In the genomic region with DNA sequence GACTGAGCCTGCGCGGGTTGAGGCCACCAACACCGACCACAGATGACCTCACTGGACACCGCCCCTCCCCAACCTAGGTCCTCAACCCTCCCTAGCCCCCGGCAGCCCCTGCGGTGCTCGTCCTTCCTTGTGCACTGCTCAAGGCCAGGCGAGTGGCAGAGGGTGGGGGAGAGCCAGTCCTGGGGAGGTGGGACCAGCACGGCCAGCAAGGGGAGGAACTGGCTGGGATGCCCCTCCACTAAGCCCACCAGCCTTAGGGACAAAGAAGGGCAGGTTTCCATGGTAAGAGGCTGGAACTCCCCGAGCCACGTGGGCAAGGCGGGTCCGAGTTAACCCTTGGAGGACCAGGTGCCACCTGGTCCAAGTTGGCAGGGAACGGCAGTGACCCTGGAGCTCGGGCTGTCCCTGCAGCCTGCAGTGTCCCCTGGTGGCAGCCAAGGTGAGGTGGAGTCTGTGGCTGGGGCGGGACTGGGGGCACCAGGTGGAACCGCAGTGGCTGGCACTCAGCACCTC, we compare ENCODE assay signal across 8 cellular contexts. TPM values are rescaled to one million over a fixed set of nuclear protein-coding genes. Genes with fewer than 3 reads are reported as not detected.
DNase-seq lines count a peak whose midpoint lies in the region; ATAC-seq, FAIRE-seq and TF ChIP-seq lines count a peak whose summit lies in the region.

No MANE protein-coding gene starts in this region.

- H2BK5ac ChIP-seq in H1 (ENCODE audit: low read depth, low read length): peak overlapping the region; percentile 45; the same call in 1 of the 2 replicates

- no peak overlapping the region for H3K27ac Mint-ChIP-seq in CD4-positive, CD25-positive, alpha-beta regulatory T cell
- no peak overlapping the region for H3K27ac Mint-ChIP-seq in neural progenitor cell

- peak overlapping the region; percentile 52 for H4K91ac ChIP-seq in H1 (replicated peaks; ENCODE audit: insufficient read length, low read length)

- peak overlapping the region; percentile 79 for H3K18ac ChIP-seq in H1 (ENCODE audit: extremely low read depth, low read length)

- H3K9me3 Mint-ChIP-seq in CD4-positive, CD25-positive, alpha-beta regulatory T cell: no peaks in the 10 kb centered on the region
- peaks cover 2% of the 10 kb centered on the region for H3K9me3 Mint-ChIP-seq in neural progenitor cell

- H2BK20ac ChIP-seq in H1 (ENCODE audit: low read length): no peak overlapping the region

- peaks cover 12% of the 10 kb centered on the region; the same call in 1 of the 2 replicates for H3K23me2 ChIP-seq in H1 (ENCODE audit: low read depth, low read length)

- H2BK12ac ChIP-seq in H1 (ENCODE audit: low read depth, low read length): peak overlapping the region; percentile 28; the same call in 1 of the 2 replicates

- TF ChIP-seq EP300 in SK-N-SH (IDR thresholded peaks at IDR 0.05; ENCODE audit: borderline replicate concordance in 1 of 2, low read depth in 1 of 2, low read length in 1 of 2) (no peak), H1 (IDR thresholded peaks at IDR 0.05; ENCODE audit: borderline replicate concordance in 1 of 2, low read depth in 2 of 2, low read length in 2 of 2) (no peak)

- CTCF ChIA-PET in SK-N-SH (lab: Yijun Ruan, JAX): interaction anchor here (0.6 to 4.2 kb wide), 25 partner anchors 8 to 568 kb away, joined by 3 to 39 read pairs (median 4); partner anchors contain the start of genes ACTG1, FAAP100 and FSCN2
- CTCF ChIA-PET in H1 (lab: Charles Lee; ENCODE audit: partially characterized antibody): interaction anchor here (0.6 to 3.6 kb wide), 17 partner anchors 9 to 326 kb away, joined by 3 to 33 read pairs (median 5); partner anchors contain the start of gene FSCN2

- H3K9ac ChIP-seq in SK-N-SH (no peak overlapping the region), H1 (replicated peaks in 1 of 4; ENCODE audit: extremely low read depth in 1 of 4, low read depth in 3 of 4, low read length in 3 of 4) (no peak overlapping the region), neural progenitor cell (no peak overlapping the region)

- no peak overlapping the region for H3K14ac ChIP-seq in H1 (ENCODE audit: insufficient read length)

- POLR2A ChIA-PET in SK-N-SH (lab: Yijun Ruan, JAX): interaction anchor here (1.0 kb wide), 2 partner anchors 14 to 31 kb away, joined by 3 read pairs; no protein-coding TSS in a partner anchor
- POLR2A ChIA-PET in H1 (lab: Charles Lee; ENCODE audit: partially characterized antibody): interaction anchor here (0.6 to 5.9 kb wide), 15 partner anchors 9 to 279 kb away, joined by 3 to 125 read pairs (median 5); partner anchors contain the start of genes ACTG1, BAHCC1, FAAP100 and FSCN2

- TF ChIP-seq RAD21 in SK-N-SH (IDR thresholded peaks at IDR 0.05; ENCODE audit: low read length): peak; percentile 80
- peak; percentile 86 to 91 for TF ChIP-seq RAD21 in H1 (IDR thresholded peaks at IDR 0.05 in 1 of 2, conservative IDR thresholded peaks at IDR 0.05 in 1 of 2; ENCODE audit: low read depth in 2 of 2, low read length in 2 of 2)

- peaks cover 9% of the 10 kb centered on the region for H3K36me3 Mint-ChIP-seq in CD4-positive, CD25-positive, alpha-beta regulatory T cell
- H3K36me3 Mint-ChIP-seq in neural progenitor cell: peaks cover 5% of the 10 kb centered on the region

- H3K4ac ChIP-seq in H1 (replicated peaks; ENCODE audit: insufficient read length, low read depth, low read length): peak overlapping the region; percentile 46

- no peak overlapping the region for H2AK5ac ChIP-seq in H1 (ENCODE audit: low read depth, low read length)

- H3K79me2 ChIP-seq in SK-N-SH (ENCODE audit: insufficient read depth) (no peaks in the 10 kb centered on the region), H1 (ENCODE audit: control insufficient read depth in 1 of 2, insufficient read depth in 2 of 2, low read length in 2 of 2) (no peaks in the 10 kb centered on the region), neural progenitor cell (ENCODE audit: low read depth) (no peaks in the 10 kb centered on the region)

- no peak overlapping the region for H3K56ac ChIP-seq in H1 (replicated peaks; ENCODE audit: insufficient read length, low read depth, low read length)

- no peak overlapping the region for H2BK120ac ChIP-seq in H1 (replicated peaks; ENCODE audit: low read depth, low read length)

- H3K79me1 ChIP-seq in H1 (ENCODE audit: low read depth, low read length): 0 out of 2 replicates have a peak, but pooled peaks cover 3% of the 10 kb centered on the region

- no peak overlapping the region for H2BK15ac ChIP-seq in H1 (ENCODE audit: low read length)

- DNase-seq in CD4-positive, CD25-positive, alpha-beta regulatory T cell: peak in 1 of 3 donors; percentile 40
- DNase-seq in H7: peak; percentile 96
- peak; percentile 92 for DNase-seq in SK-N-SH
- DNase-seq in H1 (ENCODE audit: low read depth in 1 of 2, low spot score in 2 of 2): peak in 1 of 2 experiments; percentile 86
- DNase-seq in neural progenitor cell (ENCODE audit: low spot score): peak; percentile 70
- DNase-seq in medulla oblongata (ENCODE audit: extremely low spot score): no peak
- DNase-seq in NCI-H446 (lab: John Stamatoyannopoulos, UW): no peak
- DNase-seq in anterior cingulate cortex (lab: John Stamatoyannopoulos, UW): no peak

- H3K27me3 Mint-ChIP-seq in CD4-positive, CD25-positive, alpha-beta regulatory T cell: peaks cover 16% of the 10 kb centered on the region
- H3K27me3 Mint-ChIP-seq in neural progenitor cell (ENCODE audit: insufficient read depth, low read depth): peaks cover 6% of the 10 kb centered on the region

- no peaks in the 10 kb centered on the region for H3K9me2 ChIP-seq in SK-N-SH

- peaks cover 4% of the 10 kb centered on the region for H3K36me3 ChIP-seq in CD4-positive, CD25-positive, alpha-beta regulatory T cell (ENCODE audit: control insufficient read depth, insufficient read depth, low read length)
- H3K36me3 ChIP-seq in H7 (replicated peaks; ENCODE audit: control insufficient read depth, insufficient read depth, low read length) (no peaks in the 10 kb centered on the region; the same call in none of the 2 replicates), SK-N-SH (replicated peaks in 1 of 2; ENCODE audit: control insufficient read depth in 1 of 2, insufficient read depth in 2 of 2, low read length in 1 of 2) (peaks cover 0 to 20% of the 10 kb centered on the region in 2 experiments), H1 (ENCODE audit: control insufficient read depth in 2 of 4, insufficient read depth in 4 of 4, low read length in 3 of 4) (peaks cover 0 to 10% (median 0%) of the 10 kb centered on the region in 4 experiments; a peak in 5 of 8 replicates), neural progenitor cell (no peaks in the 10 kb centered on the region)

- H3F3A ChIP-seq in SK-N-SH (replicated peaks; ENCODE audit: insufficient read depth) (peaks cover 13% of the 10 kb centered on the region), neural progenitor cell (ENCODE audit: low read depth) (no peaks in the 10 kb centered on the region)

- H3K4me2 ChIP-seq in SK-N-SH: no peak overlapping the region
- peak overlapping the region; percentile 57 to 72 for H3K4me2 ChIP-seq in H1 (ENCODE audit: insufficient read depth in 1 of 2, low read depth in 2 of 2, low read length in 2 of 2)
- H3K4me2 ChIP-seq in neural progenitor cell: peak overlapping the region; percentile 61

- peak; percentile 60 for TF ChIP-seq CTCF in SK-N-SH (IDR thresholded peaks at IDR 0.05)
- peak; percentile 91 to 97 (median 94) for TF ChIP-seq CTCF in H1 (IDR thresholded peaks at IDR 0.05; ENCODE audit: control extremely low read depth in 1 of 3, insufficient read depth in 1 of 3, low read depth in 1 of 3, low read length in 3 of 3)
- peak; percentile 65 for TF ChIP-seq CTCF in neural progenitor cell (IDR thresholded peaks at IDR 0.05)

- no peak overlapping the region for H3K27ac ChIP-seq in CD4-positive, CD25-positive, alpha-beta regulatory T cell (ENCODE audit: insufficient read depth, low read length, poor library complexity, severe bottlenecking)
- H3K27ac ChIP-seq in SK-N-SH (ENCODE audit: low read depth in 2 of 2, low read length in 1 of 2): no peak overlapping the region
- no peak overlapping the region for H3K27ac ChIP-seq in H1 (ENCODE audit: low read depth, low read length)
- no peak overlapping the region for H3K27ac ChIP-seq in neural progenitor cell

- peaks cover 11% of the 10 kb centered on the region for H3K4me1 ChIP-seq in CD4-positive, CD25-positive, alpha-beta regulatory T cell (ENCODE audit: control insufficient read depth, insufficient read depth, low read length, poor library complexity, severe bottlenecking)
- H3K4me1 ChIP-seq in SK-N-SH (ENCODE audit: control insufficient read depth in 1 of 2, insufficient read depth in 2 of 2, low read depth in 1 of 2, low read length in 1 of 2) (peaks cover 0 to 35% of the 10 kb centered on the region in 2 experiments; a peak in 1 of 4 replicates), H1 (replicated peaks in 1 of 4; ENCODE audit: control insufficient read depth in 3 of 4, insufficient read depth in 4 of 4, low read length in 3 of 4) (peaks cover 0 to 11% (median 5%) of the 10 kb centered on the region in 4 experiments; a peak in 5 of 7 replicates), neural progenitor cell (peaks cover 3% of the 10 kb centered on the region)

- no peaks in the 10 kb centered on the region for H3K4me1 Mint-ChIP-seq in CD4-positive, CD25-positive, alpha-beta regulatory T cell
- H3K4me1 Mint-ChIP-seq in neural progenitor cell: peaks cover 7% of the 10 kb centered on the region

- peak; percentile 74 for FAIRE-seq in H1 (lab: Jason Lieb, UNC)

- H3K27me3 ChIP-seq in CD4-positive, CD25-positive, alpha-beta regulatory T cell (ENCODE audit: control insufficient read depth, insufficient read depth, low read length): peaks cover 3% of the 10 kb centered on the region
- H3K27me3 ChIP-seq in H7 (ENCODE audit: control insufficient read depth, insufficient read depth, low read length): peaks cover 9% of the 10 kb centered on the region
- H3K27me3 ChIP-seq in SK-N-SH (ENCODE audit: insufficient read depth): no peaks in the 10 kb centered on the region
- peaks cover 8 to 28% (median 24%) of the 10 kb centered on the region in 4 experiments; a peak in 6 of 7 replicates for H3K27me3 ChIP-seq in H1 (replicated peaks in 1 of 4; ENCODE audit: control insufficient read depth in 3 of 4, extremely low read depth in 1 of 4, insufficient read depth in 3 of 4, low read length in 3 of 4)
- peaks cover 53% of the 10 kb centered on the region for H3K27me3 ChIP-seq in neural progenitor cell

- no peak overlapping the region for H3K4me3 Mint-ChIP-seq in CD4-positive, CD25-positive, alpha-beta regulatory T cell
- H3K4me3 Mint-ChIP-seq in neural progenitor cell: no peak overlapping the region

- H4K20me1 ChIP-seq in SK-N-SH (ENCODE audit: insufficient read depth): peaks cover 9% of the 10 kb centered on the region; the same call in 1 of the 2 replicates
- H4K20me1 ChIP-seq in H1 (replicated peaks in 1 of 2; ENCODE audit: control insufficient read depth in 1 of 2, insufficient read depth in 2 of 2, low read length in 2 of 2): peaks cover 2 to 6% of the 10 kb centered on the region in 2 experiments
- peaks cover 17% of the 10 kb centered on the region for H4K20me1 ChIP-seq in neural progenitor cell (ENCODE audit: low read depth)

- H3K9me3 ChIP-seq in CD4-positive, CD25-positive, alpha-beta regulatory T cell (ENCODE audit: control insufficient read depth in 2 of 2, low read length in 2 of 2): no peaks in the 10 kb centered on the region
- H3K9me3 ChIP-seq in SK-N-SH (no peaks in the 10 kb centered on the region), H1 (ENCODE audit: insufficient read depth in 2 of 2, low read depth in 1 of 2, low read length in 1 of 2) (peaks cover 0 to 1% of the 10 kb centered on the region in 2 experiments; a peak in 1 of 4 replicates), neural progenitor cell (ENCODE audit: low read depth) (no peaks in the 10 kb centered on the region)

- H4K8ac ChIP-seq in H1 (ENCODE audit: extremely low read depth, insufficient read depth, low read length): no peak overlapping the region

- H2AFZ ChIP-seq in SK-N-SH (ENCODE audit: low read depth): no peak overlapping the region
- H2AFZ ChIP-seq in H1 (ENCODE audit: low read length): peak overlapping the region; percentile 41; the same call in 1 of the 2 replicates
- no peak overlapping the region for H2AFZ ChIP-seq in neural progenitor cell (replicated peaks)

- no peak overlapping the region for H3K4me3 ChIP-seq in CD4-positive, CD25-positive, alpha-beta regulatory T cell (ENCODE audit: low read depth, low read length)
- H3K4me3 ChIP-seq in H7 (ENCODE audit: insufficient read depth, low read depth, low read length) (peak overlapping the region; percentile 20; the same call in 1 of the 2 replicates), SK-N-SH (ENCODE audit: low read depth in 2 of 2, low read length in 1 of 2) (no peak overlapping the region), H1 (ENCODE audit: extremely low read depth in 1 of 4, insufficient read depth in 2 of 4, low read depth in 3 of 4, low read length in 4 of 4) (peak overlapping the region in 1 of 4 experiments; percentile 51; a peak in 4 of 8 replicates), neural progenitor cell (peak overlapping the region; percentile 13)

- no peak overlapping the region for H3K23ac ChIP-seq in H1 (ENCODE audit: insufficient read length)

- H4K5ac ChIP-seq in H1 (ENCODE audit: insufficient read length, low read depth, low read length): no peak overlapping the region

- no peak; a peak in 1 of 3 replicates for TF ChIP-seq POLR2A in H1 (IDR thresholded peaks at IDR 0.05; ENCODE audit: control extremely low read depth in 1 of 2, low read depth in 2 of 2, low read length in 2 of 2)

- WGBS in SK-N-SH (ENCODE audit: low lambda C conversion rate): 54% methylated on average over 14 of the region's 17 CpGs
- 14% methylated on average over 14 of the region's 17 CpGs; no CpG with 5 or more reads in 1 of the 2 experiments for WGBS in H1 (ENCODE audit: extremely low coverage in 1 of 2, insufficient coverage in 1 of 2, insufficient read length in 1 of 2, insufficient replicate concordance in 2 of 2, low coverage in 1 of 2, low lambda C conversion rate in 2 of 2, missing lambda C conversion rate in 1 of 2), 2 experiments

- ATAC-seq in CD4-positive, CD25-positive, alpha-beta regulatory T cell (ENCODE audit: low read depth in 2 of 2): peak; percentile 45 to 51

RNA-seq across cellular contexts. Expression of gene FSCN2, which starts 9.2 kb away (rescaled TPM):
- 0.74 TPM for total RNA-seq in CD4-positive, CD25-positive, alpha-beta regulatory T cell
- polyA plus RNA-seq in CD4-positive, CD25-positive, alpha-beta regulatory T cell: under 1 TPM in 1 of 4 donors, not detected in 3; 0.17 TPM
- total RNA-seq in H7 (2014; rRNA removed; shearing (Covaris generic)): 0.33 TPM in 1 of 2 replicates, not detected in the other
- polyA plus RNA-seq in SK-N-SH (2012; rRNA removed) (2.0 and 2.1 TPM in 2 replicates), H1 (2011; rRNA removed) (0.18 and 0.44 TPM in 2 replicates)
- polyA plus RNA-seq in SK-N-SH (2012; cell fraction: cytosol; rRNA removed): 0.31 and 0.79 TPM in 2 replicates
- polyA plus RNA-seq in SK-N-SH (2012; cell fraction: nucleus; rRNA removed): 10.6 and 13.6 TPM in 2 replicates
- 0.30 TPM in 1 of 2 replicates, not detected in the other for total RNA-seq in H1 (2021; fragmentation: NEBNext Ultra II Directional; extraction: Animal tissue kit (Norgen Biotek cat#: 25700))
- polyA plus RNA-seq in H1 (2011; cell fraction: cytosol; rRNA removed): 0.14 TPM
- polyA plus RNA-seq in H1 (2011; cell fraction: nucleus; rRNA removed): 0.88 TPM
- polyA plus RNA-seq in H1 (2012, experiment 1 of 2): 0.12 to 0.43 TPM (median 0.30 TPM) in 4 replicates
- polyA plus RNA-seq in H1 (2012, experiment 2 of 2): 0.28 TPM
- not detected for polyA plus RNA-seq in H1 (2013, experiment 1 of 2)
- polyA plus RNA-seq in H1 (2013, experiment 2 of 2): 0.07 TPM
- polyA minus RNA-seq in H1 (2011; rRNA and poly(A)+ RNA removed): 0.09 and 0.10 TPM in 2 replicates
- not detected for polyA minus RNA-seq in H1 (2011; cell fraction: cytosol; rRNA and poly(A)+ RNA removed)
- 0.90 TPM for polyA minus RNA-seq in H1 (2011; cell fraction: nucleus; rRNA and poly(A)+ RNA removed)
- 0.28 TPM in 1 of 2 replicates, not detected in the other for total RNA-seq in neural progenitor cell (ENCODE audit: low replicate concordance)

RNA-seq across cellular contexts. Expression of gene FAAP100, which starts 14.8 kb away (rescaled TPM):
- 28.1 TPM for total RNA-seq in CD4-positive, CD25-positive, alpha-beta regulatory T cell
- 10 to 100 TPM in 2 of 4 donors, 1 to 10 TPM in 2; 8.2 to 13.0 (median 10.4) TPM for polyA plus RNA-seq in CD4-positive, CD25-positive, alpha-beta regulatory T cell
- total RNA-seq in H7 (2014; rRNA removed; shearing (Covaris generic)): 40.4 and 46.6 TPM in 2 replicates
- polyA plus RNA-seq in SK-N-SH (2012; rRNA removed) (17.1 and 18.9 TPM in 2 replicates), H1 (2011; rRNA removed) (23.2 and 33.1 TPM in 2 replicates)
- polyA plus RNA-seq in SK-N-SH (2012; cell fraction: cytosol; rRNA removed): 6.8 and 12.0 TPM in 2 replicates
- 94.3 and 134 TPM in 2 replicates for polyA plus RNA-seq in SK-N-SH (2012; cell fraction: nucleus; rRNA removed)
- total RNA-seq in H1 (2021; fragmentation: NEBNext Ultra II Directional; extraction: Animal tissue kit (Norgen Biotek cat#: 25700)): 37.9 and 41.8 TPM in 2 replicates
- 28.9 TPM for polyA plus RNA-seq in H1 (2011; cell fraction: cytosol; rRNA removed)
- 69.4 TPM for polyA plus RNA-seq in H1 (2011; cell fraction: nucleus; rRNA removed)
- polyA plus RNA-seq in H1 (2012, experiment 1 of 2): 17.1 to 31.4 TPM (median 28.6 TPM) in 4 replicates
- 25.6 TPM for polyA plus RNA-seq in H1 (2012, experiment 2 of 2)
- 16.0 TPM for polyA plus RNA-seq in H1 (2013, experiment 1 of 2)
- 16.3 TPM for polyA plus RNA-seq in H1 (2013, experiment 2 of 2)
- 13.3 and 19.4 TPM in 2 replicates for polyA minus RNA-seq in H1 (2011; rRNA and poly(A)+ RNA removed)
- 18.1 TPM for polyA minus RNA-seq in H1 (2011; cell fraction: cytosol; rRNA and poly(A)+ RNA removed)
- polyA minus RNA-seq in H1 (2011; cell fraction: nucleus; rRNA and poly(A)+ RNA removed): 33.6 TPM
- 9.7 and 36.5 TPM in 2 replicates for total RNA-seq in neural progenitor cell (ENCODE audit: low replicate concordance)

RNA-seq across cellular contexts. Expression of gene ACTG1, which starts 24.8 kb away (rescaled TPM):
- 1,684 TPM for total RNA-seq in CD4-positive, CD25-positive, alpha-beta regulatory T cell
- polyA plus RNA-seq in CD4-positive, CD25-positive, alpha-beta regulatory T cell: 1,000 to 10,000 TPM; 1,881 to 2,724 (median 2,486) TPM
- 5,543 and 5,789 TPM in 2 replicates for total RNA-seq in H7 (2014; rRNA removed; shearing (Covaris generic))
- polyA plus RNA-seq in SK-N-SH (2012; rRNA removed): 3,367 and 7,871 TPM in 2 replicates
- polyA plus RNA-seq in SK-N-SH (2012; cell fraction: cytosol; rRNA removed): 4,016 and 6,640 TPM in 2 replicates
- 7,589 and 12,425 TPM in 2 replicates for polyA plus RNA-seq in SK-N-SH (2012; cell fraction: nucleus; rRNA removed)
- total RNA-seq in H1 (2021; fragmentation: NEBNext Ultra II Directional; extraction: Animal tissue kit (Norgen Biotek cat#: 25700)): 3,535 and 3,691 TPM in 2 replicates
- polyA plus RNA-seq in H1 (2011; rRNA removed): 5,010 and 7,420 TPM in 2 replicates
- 3,868 TPM for polyA plus RNA-seq in H1 (2011; cell fraction: cytosol; rRNA removed)
- 4,694 TPM for polyA plus RNA-seq in H1 (2011; cell fraction: nucleus; rRNA removed)
- 3,170 to 3,474 TPM (median 3,377 TPM) in 4 replicates for polyA plus RNA-seq in H1 (2012, experiment 1 of 2)
- polyA plus RNA-seq in H1 (2012, experiment 2 of 2): 3,649 TPM
- 4,243 TPM for polyA plus RNA-seq in H1 (2013, experiment 1 of 2)
- polyA plus RNA-seq in H1 (2013, experiment 2 of 2): 4,284 TPM
- 1,111 and 1,306 TPM in 2 replicates for polyA minus RNA-seq in H1 (2011; rRNA and poly(A)+ RNA removed)
- 1,521 TPM for polyA minus RNA-seq in H1 (2011; cell fraction: cytosol; rRNA and poly(A)+ RNA removed)
- 1,666 TPM for polyA minus RNA-seq in H1 (2011; cell fraction: nucleus; rRNA and poly(A)+ RNA removed)
- total RNA-seq in neural progenitor cell (ENCODE audit: low replicate concordance): 1,228 and 2,405 TPM in 2 replicates

Comparison
In these comparisons a context has a peak if more than half of its experiments do, and no peak if none do; other contexts are left out.
1. DNase-seq: peak in H7 (single experiment), SK-N-SH (single experiment) and neural progenitor cell (single experiment); none in medulla oblongata (single experiment), NCI-H446 (0 of 2) and anterior cingulate cortex (0 of 58).
2. H3K4me3 ChIP-seq: peak in H7 (single experiment) and neural progenitor cell (single experiment); none in CD4-positive, CD25-positive, alpha-beta regulatory T cell (single experiment) and SK-N-SH (0 of 2).
3. Peak in every context shown above with its lines, with median percentiles within 50 percentile points of each other: CTCF ChIP-seq.